In genomic region chr14:83217492-83217891, GRCh38 we compare ENCODE assay signal across 14 cellular contexts.
DNase-seq lines count a peak whose midpoint lies in the region; ATAC-seq and TF ChIP-seq lines count a peak whose summit lies in the region.
"Had no signal": no experiment of that assay in that cellular context is flagged by ENCODE, and none has a peak within 500 bp of the region (broad histone marks: within the 10 kb centered on the region; RNA-seq: fewer than 3 reads in every experiment).

No MANE protein-coding gene starts in this region.

- H3K27ac Mint-ChIP-seq in activated CD8-positive, alpha-beta T cell treated with anti-CD3 and anti-CD28 coated beads for 36 hours, result no peak overlapping the region
- H3K27ac Mint-ChIP-seq: naive B cell had no signal

- POLR2A ChIA-PET in activated CD8-positive, alpha-beta T cell treated with anti-CD3 and anti-CD28 coated beads for 36 hours (lab: Charles Lee), result no interaction called here

- intact Hi-C loops in left cardiac atrium (cut with DNase I) (no loop called here), left ventricle myocardium superior (cut with micrococcal nuclease) (no loop called here)
- intact Hi-C loops in activated CD8-positive, alpha-beta T cell treated with anti-CD3 and anti-CD28 coated beads for 36 hours (cut with micrococcal nuclease), result no loop called here

- no peaks in the 10 kb centered on the region for H3K4me1 ChIP-seq in hepatocyte (ENCODE audit: insufficient read depth)
- H3K4me1 ChIP-seq: ascending aorta had no signal

- no peak overlapping the region for H3K4me2 ChIP-seq in hepatocyte

- no peaks in the 10 kb centered on the region for H3K27me3 ChIP-seq in hepatocyte
- H3K27me3 ChIP-seq: ascending aorta had no signal

- peaks cover 20% of the 10 kb centered on the region for H3K9me3 Mint-ChIP-seq in activated CD8-positive, alpha-beta T cell treated with anti-CD3 and anti-CD28 coated beads for 36 hours

- TF ChIP-seq CTCF in astrocyte of the cerebellum (IDR thresholded peaks at IDR 0.05; ENCODE audit: low read depth, low read length, missing control alignments) (no peak), hepatocyte (IDR thresholded peaks at IDR 0.05; ENCODE audit: poor library complexity) (no peak)
- no peak for TF ChIP-seq CTCF in activated CD8-positive, alpha-beta T cell treated with anti-CD3 and anti-CD28 coated beads for 36 hours (IDR thresholded peaks at IDR 0.05)

- H2AFZ ChIP-seq in hepatocyte, result no peak overlapping the region

- peaks cover 4% of the 10 kb centered on the region for H3K9me3 ChIP-seq in hepatocyte (ENCODE audit: low read depth)
- H3K9me3 ChIP-seq: ascending aorta had no signal

- no peaks in the 10 kb centered on the region for H3K36me3 ChIP-seq in hepatocyte (replicated peaks; ENCODE audit: insufficient read depth, low read depth)
- H3K36me3 ChIP-seq: ascending aorta had no signal

- no peaks in the 10 kb centered on the region for H3K79me2 ChIP-seq in hepatocyte

- no peak overlapping the region for H3K4me3 ChIP-seq in astrocyte of the cerebellum (ENCODE audit: low read depth, low read length)
- H3K4me3 ChIP-seq in hepatocyte, result no peak overlapping the region
- H3K4me3 ChIP-seq: ascending aorta had no signal

- in situ Hi-C loops in astrocyte of the cerebellum (cut with HindIII; ENCODE audit: low sequenced_read_pairs), result no loop called here

- CTCF ChIA-PET in activated CD8-positive, alpha-beta T cell treated with anti-CD3 and anti-CD28 coated beads for 36 hours (lab: Charles Lee), result no interaction called here

- no peak overlapping the region for H3K4me3 Mint-ChIP-seq in activated CD8-positive, alpha-beta T cell treated with anti-CD3 and anti-CD28 coated beads for 36 hours

- H3K27ac ChIP-seq in hepatocyte, result no peak overlapping the region
- H3K27ac ChIP-seq: ascending aorta had no signal

- no peaks in the 10 kb centered on the region for H3K36me3 Mint-ChIP-seq in activated CD8-positive, alpha-beta T cell treated with anti-CD3 and anti-CD28 coated beads for 36 hours (ENCODE audit: low read depth)
- H3K36me3 Mint-ChIP-seq: naive B cell had no signal

- no peak for DNase-seq in left cardiac atrium
- no peak for DNase-seq in left ventricle myocardium superior
- DNase-seq in astrocyte of the cerebellum (ENCODE audit: low read depth), result peak; percentile 0
- DNase-seq in hepatocyte (ENCODE audit: low spot score), result peak; percentile 53
- DNase-seq in NCI-H524 (lab: John Stamatoyannopoulos, UW), result no peak
- no peak for DNase-seq in activated CD8-positive, alpha-beta T cell treated with anti-CD3 and anti-CD28 coated beads for 36 hours
- DNase-seq: activated T-cell treated with anti-CD3 and anti-CD28 coated beads, Interleukin-2, amount 50 U/mL, for 48 hours; KBM-7; naive B cell; SHP77 treated with DMSO at 0.1 percent for 48 hours had no signal

- no peaks in the 10 kb centered on the region for H3K9me2 ChIP-seq in hepatocyte (replicated peaks; ENCODE audit: insufficient read depth)

- peak; percentile 51 to 93 for ATAC-seq in left cardiac atrium
- no peak for ATAC-seq in left ventricle myocardium superior
- no peak for ATAC-seq in HG03565 (IDR thresholded peaks at IDR 0.05; ENCODE audit: unreplicated experiment)
- no peak for ATAC-seq in activated CD8-positive, alpha-beta T cell treated with anti-CD3 and anti-CD28 coated beads for 36 hours
- no peak for ATAC-seq in HG03025 (IDR thresholded peaks at IDR 0.05; ENCODE audit: low FRiP score, unreplicated experiment)
- ATAC-seq: activated CD4-positive, CD25-positive, alpha-beta regulatory T cell treated with anti-CD3 and anti-CD28 coated beads, Interleukin-2, amount 50 U/mL, for 24 hours had no signal

- no peaks in the 10 kb centered on the region for H4K20me1 ChIP-seq in hepatocyte (ENCODE audit: insufficient read depth, poor library complexity, severe bottlenecking)

- H3K27me3 Mint-ChIP-seq in activated CD8-positive, alpha-beta T cell treated with anti-CD3 and anti-CD28 coated beads for 36 hours, result no peaks in the 10 kb centered on the region
- H3K27me3 Mint-ChIP-seq: naive B cell had no signal

- no peaks in the 10 kb centered on the region for H3K4me1 Mint-ChIP-seq in activated CD8-positive, alpha-beta T cell treated with anti-CD3 and anti-CD28 coated beads for 36 hours (ENCODE audit: low read depth)
- H3K4me1 Mint-ChIP-seq: naive B cell had no signal

Comparison
In these comparisons a context has a peak if more than half of its experiments do, and no peak if none do; other contexts are left out.
1. ATAC-seq: peak in left cardiac atrium (2 of 2); none in left ventricle myocardium superior (single experiment), HG03565 (single experiment), activated CD8-positive, alpha-beta T cell treated with anti-CD3 and anti-CD28 coated beads for 36 hours (single experiment) and HG03025 (single experiment).
2. DNase-seq: peak in astrocyte of the cerebellum (single experiment) and hepatocyte (single experiment); none in left cardiac atrium (single experiment), left ventricle myocardium superior (single experiment), NCI-H524 (0 of 2) and activated CD8-positive, alpha-beta T cell treated with anti-CD3 and anti-CD28 coated beads for 36 hours (single experiment).